8 cellular contexts compared by ENCODE assay signal in genomic region chr1:74733616-74734484, GRCh38. TPM values are rescaled to one million over a fixed set of nuclear protein-coding genes. Genes with fewer than 3 reads are reported as not detected.
DNase-seq lines count a peak whose midpoint lies in the region; ATAC-seq and TF ChIP-seq lines count a peak whose summit lies in the region.

No MANE protein-coding gene starts in this region.

- TF ChIP-seq CTCF in GM10248 (IDR thresholded peaks at IDR 0.05; ENCODE audit: control extremely low read depth, extremely low read depth, low read depth, missing control alignments) (peak; percentile 68), KMS-11 (conservative IDR thresholded peaks at IDR 0.05; ENCODE audit: low read depth, low read length) (peak; percentile 44; the same call in 1 of the 2 replicates), OCI-LY7 (conservative IDR thresholded peaks at IDR 0.05; ENCODE audit: low read length) (peak; percentile 87), cardiac muscle cell (IDR thresholded peaks at IDR 0.05; ENCODE audit: low read depth, low read length) (peak; percentile 77), parathyroid adenoma (IDR thresholded peaks at IDR 0.05) (peak; percentile 15)

- H3K4me1 ChIP-seq in KMS-11 (ENCODE audit: low read depth, poor library complexity, severe bottlenecking) (peaks cover 18% of the 10 kb centered on the region), OCI-LY7 (ENCODE audit: insufficient read depth, low read length, poor library complexity, severe bottlenecking) (peaks cover 21% of the 10 kb centered on the region), cardiac muscle cell (ENCODE audit: low read depth) (peaks cover 16% of the 10 kb centered on the region), parathyroid adenoma (no peaks in the 10 kb centered on the region)

- no peaks in the 10 kb centered on the region for H3K27me3 Mint-ChIP-seq in activated naive CD8-positive, alpha-beta T cell treated with anti-CD3 and anti-CD28 coated beads, Interleukin-2, amount 50 U/mL, for 24 hours

- CTCF ChIA-PET in GM10248 (lab: Yijun Ruan, JAX) (interaction anchor here (0.8 to 5.0 kb wide), 23 partner anchors 9 to 894 kb away, joined by 3 to 33 read pairs (median 5); no protein-coding TSS in a partner anchor), OCI-LY7 (lab: Charles Lee; ENCODE audit: unreplicated experiment) (interaction anchor here (0.6 kb wide), 1 partner anchor 30 kb away, joined by 3 read pairs; no protein-coding TSS in a partner anchor)

- peak; percentile 58 for ATAC-seq in activated naive CD8-positive, alpha-beta T cell treated with anti-CD3 and anti-CD28 coated beads, Interleukin-2, amount 50 U/mL, for 24 hours

- peaks cover 27% of the 10 kb centered on the region for H3K36me3 Mint-ChIP-seq in activated naive CD8-positive, alpha-beta T cell treated with anti-CD3 and anti-CD28 coated beads, Interleukin-2, amount 50 U/mL, for 24 hours (ENCODE audit: low read depth)

- H3K36me3 ChIP-seq in H7 (replicated peaks; ENCODE audit: control insufficient read depth, insufficient read depth, low read length) (peaks cover 3% of the 10 kb centered on the region), KMS-11 (ENCODE audit: insufficient read depth) (no peaks in the 10 kb centered on the region), OCI-LY7 (ENCODE audit: insufficient read depth, low read length) (peaks cover 41% of the 10 kb centered on the region), cardiac muscle cell (peaks cover 14% of the 10 kb centered on the region), parathyroid adenoma (ENCODE audit: control insufficient read depth, insufficient read depth, low read length) (no peaks in the 10 kb centered on the region)

- no peaks in the 10 kb centered on the region for H3K27me3 ChIP-seq in H7 (ENCODE audit: control insufficient read depth, insufficient read depth, low read length)
- no peaks in the 10 kb centered on the region for H3K27me3 ChIP-seq in KMS-11 (ENCODE audit: insufficient read depth, low read depth)
- H3K27me3 ChIP-seq in cardiac muscle cell: no peaks in the 10 kb centered on the region
- H3K27me3 ChIP-seq in parathyroid adenoma (ENCODE audit: control insufficient read depth, insufficient read depth, low read length): no peaks in the 10 kb centered on the region

- H4K20me1 ChIP-seq in KMS-11 (ENCODE audit: insufficient read depth) (no peaks in the 10 kb centered on the region), OCI-LY7 (ENCODE audit: insufficient read depth, low read length) (no peaks in the 10 kb centered on the region)

- peak overlapping the region; percentile 96 for H3K27ac Mint-ChIP-seq in activated naive CD8-positive, alpha-beta T cell treated with anti-CD3 and anti-CD28 coated beads, Interleukin-2, amount 50 U/mL, for 24 hours

- H3K9ac ChIP-seq in KMS-11 (peak overlapping the region; percentile 75), parathyroid adenoma (no peak overlapping the region)

- H3K4me2 ChIP-seq in KMS-11: peak overlapping the region; percentile 87
- peak overlapping the region; percentile 88 for H3K4me2 ChIP-seq in OCI-LY7 (ENCODE audit: low read length)
- peak overlapping the region; percentile 90 for H3K4me2 ChIP-seq in parathyroid adenoma (ENCODE audit: low read length)

- H2AFZ ChIP-seq in KMS-11 (ENCODE audit: low read depth) (peak overlapping the region; percentile 68), OCI-LY7 (ENCODE audit: low read length) (peak overlapping the region; percentile 99), parathyroid adenoma (no peak overlapping the region)

- H3K79me2 ChIP-seq in KMS-11 (ENCODE audit: insufficient read depth, low read depth) (peaks cover 16% of the 10 kb centered on the region; the same call in 1 of the 2 replicates), OCI-LY7 (ENCODE audit: insufficient read depth, low read depth, low read length) (peaks cover 23% of the 10 kb centered on the region; the same call in 1 of the 2 replicates), parathyroid adenoma (no peaks in the 10 kb centered on the region)

- no peaks in the 10 kb centered on the region for H3K9me2 ChIP-seq in OCI-LY7 (ENCODE audit: insufficient read depth, low read length)

- no peaks in the 10 kb centered on the region for H3K9me3 ChIP-seq in OCI-LY7 (ENCODE audit: low read length)
- no peaks in the 10 kb centered on the region for H3K9me3 ChIP-seq in cardiac muscle cell (ENCODE audit: low read depth)
- H3K9me3 ChIP-seq in parathyroid adenoma (ENCODE audit: control insufficient read depth, low read length): no peaks in the 10 kb centered on the region

- intact Hi-C loops in OCI-LY7 (cut with micrococcal nuclease; ENCODE audit: unreplicated experiment): loop anchor here (2.0 kb wide), 2 partner anchors 537 to 991 kb away; partner anchors contain the start of gene ACADM

- no peaks in the 10 kb centered on the region for H3K9me3 Mint-ChIP-seq in activated naive CD8-positive, alpha-beta T cell treated with anti-CD3 and anti-CD28 coated beads, Interleukin-2, amount 50 U/mL, for 24 hours

- POLR2A ChIA-PET in GM10248 (lab: Yijun Ruan, JAX): no interaction called here
- POLR2A ChIA-PET in OCI-LY7 (lab: Charles Lee): interaction anchor here (0.6 to 2.3 kb wide), 6 partner anchors 11 to 995 kb away, joined by 3 to 5 read pairs (median 4); no protein-coding TSS in a partner anchor

- DNase-seq in GM10248 (ENCODE audit: extremely low spot score) (peak; percentile 53), H7 (peak; percentile 53), OCI-LY7 (ENCODE audit: low spot score) (peak; percentile 87), cardiac muscle cell (ENCODE audit: low read depth in 1 of 2, low spot score in 1 of 2) (peak; percentile 78 to 81), GM19238 (ENCODE audit: insufficient read length, low spot score) (no peak)
- DNase-seq in activated naive CD8-positive, alpha-beta T cell treated with anti-CD3 and anti-CD28 coated beads, Interleukin-2, amount 50 U/mL, for 24 hours: peak; percentile 34

- peak overlapping the region; percentile 83 for H3K4me3 ChIP-seq in H7 (ENCODE audit: insufficient read depth, low read depth, low read length)
- no peak overlapping the region for H3K4me3 ChIP-seq in KMS-11 (IDR thresholded peaks at IDR 0.05; ENCODE audit: insufficient read depth, low read depth, low read length)
- peak overlapping the region; percentile 95 for H3K4me3 ChIP-seq in OCI-LY7 (ENCODE audit: low read depth, low read length, poor library complexity, severe bottlenecking)
- peak overlapping the region; percentile 86 for H3K4me3 ChIP-seq in cardiac muscle cell
- H3K4me3 ChIP-seq in parathyroid adenoma (ENCODE audit: low read depth, low read length): peak overlapping the region; percentile 85

- H3K27ac ChIP-seq in KMS-11 (peak overlapping the region; percentile 85), OCI-LY7 (ENCODE audit: low read depth, low read length, poor library complexity, severe bottlenecking) (peak overlapping the region; percentile 86), cardiac muscle cell (peak overlapping the region; percentile 92), parathyroid adenoma (peak overlapping the region; percentile 44)

- BruUV-seq in OCI-LY7 (replicated peaks; lab: Mats Ljungman, UMichigan): no TSS peak

- H3K4me3 Mint-ChIP-seq in activated naive CD8-positive, alpha-beta T cell treated with anti-CD3 and anti-CD28 coated beads, Interleukin-2, amount 50 U/mL, for 24 hours: peak overlapping the region; percentile 93

- H3K4me1 Mint-ChIP-seq in activated naive CD8-positive, alpha-beta T cell treated with anti-CD3 and anti-CD28 coated beads, Interleukin-2, amount 50 U/mL, for 24 hours: peaks cover 36% of the 10 kb centered on the region

RNA-seq across cellular contexts. Expression of gene TYW3, which starts 0.9 kb away (rescaled TPM):
- 20.2 and 26.3 TPM in 2 replicates for total RNA-seq in H7 (2014; rRNA removed; shearing (Covaris generic))
- 8.3 and 11.0 TPM in 2 replicates for total RNA-seq in OCI-LY7 (2014; rRNA removed; shearing (Covaris generic))
- total RNA-seq in OCI-LY7 (2022) (25.3 and 29.1 TPM in 2 replicates), cardiac muscle cell (8.5 and 10.9 TPM in 2 replicates)
- polyA plus RNA-seq in cardiac muscle cell: 22.0 and 22.9 TPM in 2 replicates

RNA-seq across cellular contexts. Expression of gene CRYZ, which starts 1.0 kb away (rescaled TPM):
- 33.9 and 43.7 TPM in 2 replicates for total RNA-seq in H7 (2014; rRNA removed; shearing (Covaris generic))
- 20.6 and 27.8 TPM in 2 replicates for total RNA-seq in OCI-LY7 (2014; rRNA removed; shearing (Covaris generic))
- total RNA-seq in OCI-LY7 (2022) (36.7 and 39.0 TPM in 2 replicates), cardiac muscle cell (50.1 and 62.2 TPM in 2 replicates)
- 99.8 and 101 TPM in 2 replicates for polyA plus RNA-seq in cardiac muscle cell

Comparison
In these comparisons a context has a peak if more than half of its experiments do, and no peak if none do; other contexts are left out.
1. CTCF ChIP-seq: peak in every context shown above with its lines; median percentile 87 in OCI-LY7; 77 in cardiac muscle cell; 68 in GM10248; 44 in KMS-11; 15 in parathyroid adenoma.